1 cellular context compared by ENCODE assay signal in genomic region chr2:43152186-43152585, GRCh38.
TF ChIP-seq lines count a peak whose summit lies in the region.

No MANE protein-coding gene starts in this region.

TF ChIP-seq in WTC11, 78 proteins besides CTCF, POLR2A, EP300 and RAD21 (continued from another document):
- TF ChIP-seq ARID4B (CRISPR knock-in tag; IDR thresholded peaks at IDR 0.05; ENCODE audit: borderline replicate concordance): no peak
- TF ChIP-seq ATF2 (CRISPR knock-in tag; IDR thresholded peaks at IDR 0.05; ENCODE audit: borderline replicate concordance, low read depth): no peak
- TF ChIP-seq NFATC4 (CRISPR knock-in tag; IDR thresholded peaks at IDR 0.05): no peak
- no peak for TF ChIP-seq CDX4 (CRISPR knock-in tag; IDR thresholded peaks at IDR 0.05; ENCODE audit: borderline replicate concordance)
- no peak for TF ChIP-seq GABPB1 (CRISPR knock-in tag; IDR thresholded peaks at IDR 0.05)
- TF ChIP-seq RORB (CRISPR knock-in tag; IDR thresholded peaks at IDR 0.05): no peak
- TF ChIP-seq ZNF281 (CRISPR knock-in tag; IDR thresholded peaks at IDR 0.05): no peak
